Comparison of ENCODE assay signal across 1 cellular context in the genomic region with DNA sequence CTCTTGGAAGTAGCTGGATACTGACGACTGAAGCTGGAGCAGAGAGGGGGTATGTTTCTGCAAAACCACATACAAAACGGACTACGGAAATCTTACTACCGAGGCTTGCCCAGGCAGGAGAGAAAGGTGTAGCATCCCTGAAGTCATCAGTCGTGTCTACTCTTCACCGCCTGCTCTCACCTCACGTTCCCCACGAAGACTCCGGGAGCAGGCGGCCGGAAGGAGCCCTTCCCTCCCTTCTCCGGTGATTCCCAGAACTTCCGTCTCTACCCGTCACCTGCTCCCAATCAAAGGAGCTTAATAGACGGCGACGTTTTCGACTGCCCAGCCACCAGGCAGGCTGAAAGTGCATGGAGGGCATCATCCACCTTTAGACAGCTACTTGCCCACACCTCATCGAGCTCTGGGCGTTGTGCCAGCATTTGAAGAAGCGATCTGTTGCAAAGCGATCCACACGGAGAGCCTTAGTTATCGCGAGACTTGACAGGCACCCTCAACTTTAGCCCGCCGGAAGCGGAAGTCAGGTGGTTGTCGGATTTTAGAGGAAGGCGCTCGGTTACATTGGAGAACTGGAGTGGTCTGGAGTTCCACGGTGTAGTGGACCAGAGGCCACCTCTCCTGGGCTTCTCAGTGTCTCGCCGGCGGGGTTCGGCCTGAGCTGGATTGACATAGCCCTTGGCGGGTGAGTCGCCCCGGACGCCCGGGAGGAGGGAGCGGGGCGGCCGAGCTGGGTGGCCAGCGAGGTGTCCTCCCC.
TF ChIP-seq lines count a peak whose summit lies in the region.

A gene (plus strand): TSS at position 523 of the 754 bp plus-strand sequence. CDS start 2,809 bp downstream, outside the sequence.

TF ChIP-seq in K562, 482 proteins besides CTCF, POLR2A, EP300 and RAD21 (continued from another document and continues in another):
- peak; percentile 88 for TF ChIP-seq MYBL2 (IDR thresholded peaks at IDR 0.05; ENCODE audit: low read depth)
- no peak for TF ChIP-seq MYBL2 (CRISPR knock-in tag; IDR thresholded peaks at IDR 0.05; ENCODE audit: borderline replicate concordance)
- no peak for TF ChIP-seq ASH1L (IDR thresholded peaks at IDR 0.05; ENCODE audit: borderline replicate concordance, low read depth, partially characterized antibody)
- TF ChIP-seq TGIF2 (CRISPR knock-in tag; IDR thresholded peaks at IDR 0.05), result no peak
- TF ChIP-seq, protein P1, sequence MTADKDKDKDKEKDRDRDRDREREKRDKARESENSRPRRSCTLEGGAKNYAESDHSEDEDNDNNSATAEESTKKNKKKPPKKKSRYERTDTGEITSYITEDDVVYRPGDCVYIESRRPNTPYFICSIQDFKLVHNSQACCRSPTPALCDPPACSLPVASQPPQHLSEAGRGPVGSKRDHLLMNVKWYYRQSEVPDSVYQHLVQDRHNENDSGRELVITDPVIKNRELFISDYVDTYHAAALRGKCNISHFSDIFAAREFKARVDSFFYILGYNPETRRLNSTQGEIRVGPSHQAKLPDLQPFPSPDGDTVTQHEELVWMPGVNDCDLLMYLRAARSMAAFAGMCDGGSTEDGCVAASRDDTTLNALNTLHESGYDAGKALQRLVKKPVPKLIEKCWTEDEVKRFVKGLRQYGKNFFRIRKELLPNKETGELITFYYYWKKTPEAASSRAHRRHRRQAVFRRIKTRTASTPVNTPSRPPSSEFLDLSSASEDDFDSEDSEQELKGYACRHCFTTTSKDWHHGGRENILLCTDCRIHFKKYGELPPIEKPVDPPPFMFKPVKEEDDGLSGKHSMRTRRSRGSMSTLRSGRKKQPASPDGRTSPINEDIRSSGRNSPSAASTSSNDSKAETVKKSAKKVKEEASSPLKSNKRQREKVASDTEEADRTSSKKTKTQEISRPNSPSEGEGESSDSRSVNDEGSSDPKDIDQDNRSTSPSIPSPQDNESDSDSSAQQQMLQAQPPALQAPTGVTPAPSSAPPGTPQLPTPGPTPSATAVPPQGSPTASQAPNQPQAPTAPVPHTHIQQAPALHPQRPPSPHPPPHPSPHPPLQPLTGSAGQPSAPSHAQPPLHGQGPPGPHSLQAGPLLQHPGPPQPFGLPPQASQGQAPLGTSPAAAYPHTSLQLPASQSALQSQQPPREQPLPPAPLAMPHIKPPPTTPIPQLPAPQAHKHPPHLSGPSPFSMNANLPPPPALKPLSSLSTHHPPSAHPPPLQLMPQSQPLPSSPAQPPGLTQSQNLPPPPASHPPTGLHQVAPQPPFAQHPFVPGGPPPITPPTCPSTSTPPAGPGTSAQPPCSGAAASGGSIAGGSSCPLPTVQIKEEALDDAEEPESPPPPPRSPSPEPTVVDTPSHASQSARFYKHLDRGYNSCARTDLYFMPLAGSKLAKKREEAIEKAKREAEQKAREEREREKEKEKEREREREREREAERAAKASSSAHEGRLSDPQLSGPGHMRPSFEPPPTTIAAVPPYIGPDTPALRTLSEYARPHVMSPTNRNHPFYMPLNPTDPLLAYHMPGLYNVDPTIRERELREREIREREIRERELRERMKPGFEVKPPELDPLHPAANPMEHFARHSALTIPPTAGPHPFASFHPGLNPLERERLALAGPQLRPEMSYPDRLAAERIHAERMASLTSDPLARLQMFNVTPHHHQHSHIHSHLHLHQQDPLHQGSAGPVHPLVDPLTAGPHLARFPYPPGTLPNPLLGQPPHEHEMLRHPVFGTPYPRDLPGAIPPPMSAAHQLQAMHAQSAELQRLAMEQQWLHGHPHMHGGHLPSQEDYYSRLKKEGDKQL (CRISPR knock-in tag; IDR thresholded peaks at IDR 0.05; ENCODE audit: borderline replicate concordance), result no peak
- TF ChIP-seq, protein P2, sequence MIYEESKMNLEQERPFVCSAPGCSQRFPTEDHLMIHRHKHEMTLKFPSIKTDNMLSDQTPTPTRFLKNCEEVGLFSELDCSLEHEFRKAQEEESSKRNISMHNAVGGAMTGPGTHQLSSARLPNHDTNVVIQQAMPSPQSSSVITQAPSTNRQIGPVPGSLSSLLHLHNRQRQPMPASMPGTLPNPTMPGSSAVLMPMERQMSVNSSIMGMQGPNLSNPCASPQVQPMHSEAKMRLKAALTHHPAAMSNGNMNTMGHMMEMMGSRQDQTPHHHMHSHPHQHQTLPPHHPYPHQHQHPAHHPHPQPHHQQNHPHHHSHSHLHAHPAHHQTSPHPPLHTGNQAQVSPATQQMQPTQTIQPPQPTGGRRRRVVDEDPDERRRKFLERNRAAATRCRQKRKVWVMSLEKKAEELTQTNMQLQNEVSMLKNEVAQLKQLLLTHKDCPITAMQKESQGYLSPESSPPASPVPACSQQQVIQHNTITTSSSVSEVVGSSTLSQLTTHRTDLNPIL (CRISPR knock-in tag; IDR thresholded peaks at IDR 0.05), result no peak
- TF ChIP-seq EZH2 (IDR thresholded peaks at IDR 0.05; ENCODE audit: borderline replicate concordance, low read depth, low read length), result no peak
- TF ChIP-seq, protein P3, sequence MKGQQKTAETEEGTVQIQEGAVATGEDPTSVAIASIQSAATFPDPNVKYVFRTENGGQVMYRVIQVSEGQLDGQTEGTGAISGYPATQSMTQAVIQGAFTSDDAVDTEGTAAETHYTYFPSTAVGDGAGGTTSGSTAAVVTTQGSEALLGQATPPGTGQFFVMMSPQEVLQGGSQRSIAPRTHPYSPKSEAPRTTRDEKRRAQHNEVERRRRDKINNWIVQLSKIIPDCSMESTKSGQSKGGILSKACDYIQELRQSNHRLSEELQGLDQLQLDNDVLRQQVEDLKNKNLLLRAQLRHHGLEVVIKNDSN (CRISPR knock-in tag; IDR thresholded peaks at IDR 0.05), result peak; percentile 68
- TF ChIP-seq GATA2 (CRISPR knock-in tag; IDR thresholded peaks at IDR 0.05), result no peak
- peak; percentile 25; the same call in 1 of the 2 replicates for TF ChIP-seq E2F3 (CRISPR knock-in tag; IDR thresholded peaks at IDR 0.05)
- no peak for TF ChIP-seq ZNF77 (CRISPR knock-in tag; IDR thresholded peaks at IDR 0.05)
- TF ChIP-seq ZSCAN29 (IDR thresholded peaks at IDR 0.05), result no peak
- TF ChIP-seq SREBF1 (IDR thresholded peaks at IDR 0.05; ENCODE audit: borderline replicate concordance, low read depth, low read length), result no peak
- TF ChIP-seq KDM4B (IDR thresholded peaks at IDR 0.05; ENCODE audit: borderline replicate concordance in 2 of 2, low read depth in 1 of 2), result no peak
- TF ChIP-seq ZNF668 (CRISPR knock-in tag; IDR thresholded peaks at IDR 0.05), result no peak
- TF ChIP-seq ZNF23 (CRISPR knock-in tag; IDR thresholded peaks at IDR 0.05), result no peak
- TF ChIP-seq HNRNPK (IDR thresholded peaks at IDR 0.05; ENCODE audit: low read depth, low read length, poor library complexity, severe bottlenecking), result no peak
- no peak for TF ChIP-seq ZBTB8A (IDR thresholded peaks at IDR 0.05; ENCODE audit: partially characterized antibody)
- TF ChIP-seq BCOR (IDR thresholded peaks at IDR 0.05), result no peak
- no peak for TF ChIP-seq BRD9 (IDR thresholded peaks at IDR 0.05; ENCODE audit: low read depth, partially characterized antibody)
- TF ChIP-seq TSC22D4 (tag; IDR thresholded peaks at IDR 0.05), result no peak
- TF ChIP-seq ZNF707 (CRISPR knock-in tag; conservative IDR thresholded peaks at IDR 0.05), result no peak
- TF ChIP-seq RBBP5 (IDR thresholded peaks at IDR 0.05; ENCODE audit: borderline replicate concordance, insufficient read depth, low read length, poor library complexity, severe bottlenecking), result no peak
- peak; percentile 91 for TF ChIP-seq PHF20 (IDR thresholded peaks at IDR 0.05; ENCODE audit: partially characterized antibody)
- peak; percentile 95 for TF ChIP-seq GABPB1 (CRISPR knock-in tag; IDR thresholded peaks at IDR 0.05)
- no peak; the same call in 1 of the 2 replicates for TF ChIP-seq TAF7 (tag; IDR thresholded peaks at IDR 0.05)
- no peak for TF ChIP-seq NUFIP1 (IDR thresholded peaks at IDR 0.05; ENCODE audit: partially characterized antibody)
- no peak for TF ChIP-seq ZNF584 (CRISPR knock-in tag; IDR thresholded peaks at IDR 0.05; ENCODE audit: low read depth)
- TF ChIP-seq ADNP (tag; IDR thresholded peaks at IDR 0.05), result no peak
- TF ChIP-seq SMAD3 (CRISPR knock-in tag; conservative IDR thresholded peaks at IDR 0.05), result no peak
- TF ChIP-seq RBM22 (IDR thresholded peaks at IDR 0.05; ENCODE audit: low read depth, low read length, poor library complexity, severe bottlenecking), result no peak
- TF ChIP-seq ARID1B (IDR thresholded peaks at IDR 0.05), result no peak; the same call in 1 of the 2 replicates
- peak in 1 of 2 experiments; percentile 71; a peak in 2 of 4 replicates for TF ChIP-seq HDAC1 (IDR thresholded peaks at IDR 0.05)
- no peak for TF ChIP-seq ZNF699 (CRISPR knock-in tag; IDR thresholded peaks at IDR 0.05; ENCODE audit: insufficient replicate concordance)
- TF ChIP-seq CHCHD3 (CRISPR knock-in tag; IDR thresholded peaks at IDR 0.05), result no peak
- no peak for TF ChIP-seq MIER1 (IDR thresholded peaks at IDR 0.05; ENCODE audit: low read depth)
- no peak for TF ChIP-seq ZNF174 (CRISPR knock-in tag; IDR thresholded peaks at IDR 0.05)
- peak in 1 of 2 experiments; percentile 26; a peak in 1 of 4 replicates for TF ChIP-seq FOXK2 (conservative IDR thresholded peaks at IDR 0.05 in 1 of 2, IDR thresholded peaks at IDR 0.05 in 1 of 2; ENCODE audit: low read depth in 2 of 2)
- TF ChIP-seq, protein P4, sequence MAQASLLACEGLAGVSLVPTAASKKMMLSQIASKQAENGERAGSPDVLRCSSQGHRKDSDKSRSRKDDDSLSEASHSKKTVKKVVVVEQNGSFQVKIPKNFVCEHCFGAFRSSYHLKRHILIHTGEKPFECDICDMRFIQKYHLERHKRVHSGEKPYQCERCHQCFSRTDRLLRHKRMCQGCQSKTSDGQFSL (CRISPR knock-in tag; IDR thresholded peaks at IDR 0.05), result no peak
- TF ChIP-seq, protein P4 (tag; IDR thresholded peaks at IDR 0.05), result no peak
- TF ChIP-seq ZNF444 (CRISPR knock-in tag; IDR thresholded peaks at IDR 0.05), result no peak
- TF ChIP-seq, protein P5, sequence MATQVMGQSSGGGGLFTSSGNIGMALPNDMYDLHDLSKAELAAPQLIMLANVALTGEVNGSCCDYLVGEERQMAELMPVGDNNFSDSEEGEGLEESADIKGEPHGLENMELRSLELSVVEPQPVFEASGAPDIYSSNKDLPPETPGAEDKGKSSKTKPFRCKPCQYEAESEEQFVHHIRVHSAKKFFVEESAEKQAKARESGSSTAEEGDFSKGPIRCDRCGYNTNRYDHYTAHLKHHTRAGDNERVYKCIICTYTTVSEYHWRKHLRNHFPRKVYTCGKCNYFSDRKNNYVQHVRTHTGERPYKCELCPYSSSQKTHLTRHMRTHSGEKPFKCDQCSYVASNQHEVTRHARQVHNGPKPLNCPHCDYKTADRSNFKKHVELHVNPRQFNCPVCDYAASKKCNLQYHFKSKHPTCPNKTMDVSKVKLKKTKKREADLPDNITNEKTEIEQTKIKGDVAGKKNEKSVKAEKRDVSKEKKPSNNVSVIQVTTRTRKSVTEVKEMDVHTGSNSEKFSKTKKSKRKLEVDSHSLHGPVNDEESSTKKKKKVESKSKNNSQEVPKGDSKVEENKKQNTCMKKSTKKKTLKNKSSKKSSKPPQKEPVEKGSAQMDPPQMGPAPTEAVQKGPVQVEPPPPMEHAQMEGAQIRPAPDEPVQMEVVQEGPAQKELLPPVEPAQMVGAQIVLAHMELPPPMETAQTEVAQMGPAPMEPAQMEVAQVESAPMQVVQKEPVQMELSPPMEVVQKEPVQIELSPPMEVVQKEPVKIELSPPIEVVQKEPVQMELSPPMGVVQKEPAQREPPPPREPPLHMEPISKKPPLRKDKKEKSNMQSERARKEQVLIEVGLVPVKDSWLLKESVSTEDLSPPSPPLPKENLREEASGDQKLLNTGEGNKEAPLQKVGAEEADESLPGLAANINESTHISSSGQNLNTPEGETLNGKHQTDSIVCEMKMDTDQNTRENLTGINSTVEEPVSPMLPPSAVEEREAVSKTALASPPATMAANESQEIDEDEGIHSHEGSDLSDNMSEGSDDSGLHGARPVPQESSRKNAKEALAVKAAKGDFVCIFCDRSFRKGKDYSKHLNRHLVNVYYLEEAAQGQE (CRISPR knock-in tag; IDR thresholded peaks at IDR 0.05; ENCODE audit: low read depth), result 0 out of 2 replicates have a peak, but pooled peaks have one; percentile 18
- TF ChIP-seq, protein P6, sequence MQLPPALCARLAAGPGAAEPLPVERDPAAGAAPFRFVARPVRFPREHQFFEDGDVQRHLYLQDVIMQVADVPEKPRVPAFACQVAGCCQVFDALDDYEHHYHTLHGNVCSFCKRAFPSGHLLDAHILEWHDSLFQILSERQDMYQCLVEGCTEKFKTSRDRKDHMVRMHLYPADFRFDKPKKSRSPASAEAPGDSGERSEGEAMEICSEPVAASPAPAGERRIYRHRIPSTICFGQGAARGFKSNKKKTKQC (CRISPR knock-in tag; IDR thresholded peaks at IDR 0.05), result peak; percentile 56; the same call in 1 of the 2 replicates
- no peak for TF ChIP-seq ZNF121 (CRISPR knock-in tag; conservative IDR thresholded peaks at IDR 0.05)
- TF ChIP-seq NR2C2 (CRISPR knock-in tag; IDR thresholded peaks at IDR 0.05), result 0 out of 2 replicates have a peak, but pooled peaks have one; percentile 51
- TF ChIP-seq NR2C2 (tag; IDR thresholded peaks at IDR 0.05), result peak; percentile 97
- TF ChIP-seq, protein P7, sequence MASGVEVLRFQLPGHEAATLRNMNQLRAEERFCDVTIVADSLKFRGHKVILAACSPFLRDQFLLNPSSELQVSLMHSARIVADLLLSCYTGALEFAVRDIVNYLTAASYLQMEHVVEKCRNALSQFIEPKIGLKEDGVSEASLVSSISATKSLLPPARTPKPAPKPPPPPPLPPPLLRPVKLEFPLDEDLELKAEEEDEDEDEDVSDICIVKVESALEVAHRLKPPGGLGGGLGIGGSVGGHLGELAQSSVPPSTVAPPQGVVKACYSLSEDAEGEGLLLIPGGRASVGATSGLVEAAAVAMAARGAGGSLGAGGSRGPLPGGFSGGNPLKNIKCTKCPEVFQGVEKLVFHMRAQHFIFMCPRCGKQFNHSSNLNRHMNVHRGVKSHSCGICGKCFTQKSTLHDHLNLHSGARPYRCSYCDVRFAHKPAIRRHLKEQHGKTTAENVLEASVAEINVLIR (CRISPR knock-in tag; IDR thresholded peaks at IDR 0.05), result no peak
- TF ChIP-seq EWSR1 (IDR thresholded peaks at IDR 0.05; ENCODE audit: borderline replicate concordance, low read depth, partially characterized antibody), result no peak
- TF ChIP-seq ESRRA (IDR thresholded peaks at IDR 0.05; ENCODE audit: borderline replicate concordance, low read depth), result no peak
- no peak for TF ChIP-seq IRF2 (CRISPR knock-in tag; IDR thresholded peaks at IDR 0.05)
- no peak for TF ChIP-seq HNRNPH1 (optimal IDR thresholded peaks at IDR 0.05; ENCODE audit: low read depth, low read length)
- no peak for TF ChIP-seq TEAD2 (tag; IDR thresholded peaks at IDR 0.05)
